ENCODE assay signal across 26 cellular contexts in the genomic region with DNA sequence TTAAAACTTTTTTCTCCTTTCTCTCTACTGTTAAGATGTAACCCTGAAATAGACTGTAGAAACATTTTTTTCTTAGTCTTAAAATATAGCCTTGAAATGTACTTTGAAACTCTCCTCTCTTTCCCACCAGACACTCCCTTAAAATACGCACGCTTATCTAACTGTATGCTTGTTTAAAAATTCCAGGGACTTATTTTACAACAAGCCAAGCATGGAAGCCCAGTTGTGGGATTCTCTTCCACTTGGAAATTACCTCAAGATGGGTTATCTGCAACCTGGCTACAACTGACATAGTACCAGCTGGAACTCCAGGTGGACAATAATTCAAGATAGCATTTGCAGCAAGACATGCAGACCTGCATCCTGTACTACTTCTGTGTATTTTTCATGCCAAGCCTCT.
"Had no signal": no experiment of that assay in that cellular context is flagged by ENCODE, and none has a peak within 500 bp of the region (broad histone marks: within the 10 kb centered on the region; RNA-seq: fewer than 3 reads in every experiment).

No MANE protein-coding gene starts in this region.

- H3K9me3 ChIP-seq: gastroesophageal sphincter, prostate gland, right atrium auricular region, sigmoid colon, suprapubic skin, thyroid gland had no signal

- H3K4me3 ChIP-seq: gastroesophageal sphincter, heart left ventricle, lung, prostate gland, right atrium auricular region, sigmoid colon, suprapubic skin, thyroid gland had no signal

- H3K27ac ChIP-seq: epithelial cell of prostate, foreskin keratinocyte, gastroesophageal sphincter, heart left ventricle, prostate gland, right atrium auricular region, sigmoid colon, suprapubic skin, thyroid gland had no signal

- H3K27me3 ChIP-seq: foreskin keratinocyte, gastroesophageal sphincter, heart left ventricle, right atrium auricular region, sigmoid colon, suprapubic skin, thyroid gland had no signal

- DNase-seq: caudate nucleus; cerebellar nuclear complex; effector CD8-positive, alpha-beta T cell; endodermal cell; foreskin keratinocyte; heart left ventricle; hippocampal formation; midbrain; naive thymus-derived CD8-positive, alpha-beta T cell; nephron progenitor cell; nucleus accumbens; sigmoid colon; stimulated activated CD4-positive, alpha-beta T cell treated with anti-CD3 and anti-CD28 coated beads, Interleukin-1b, Interleukin-23, amount 100 ng/mL, for 48 hours; stimulated activated CD4-positive, alpha-beta T cell treated with anti-CD3 and anti-CD28 coated beads, Interleukin-4, amount 100 ng/mL, for 1 hour; stimulated activated CD8-positive, alpha-beta memory T cell treated with anti-CD3 and anti-CD28 coated beads, Interleukin-4, amount 100 ng/mL, for 48 hours; stimulated activated naive CD4-positive, alpha-beta T cell; stimulated activated naive CD8-positive, alpha-beta T cell treated with anti-CD3 and anti-CD28 coated beads, Interleukin-15, amount 100 ng/mL, for 72 hours; thyroid gland; trophoblast cell had no signal

- ATAC-seq: esophagus mucosa; foreskin keratinocyte; gastroesophageal sphincter; heart left ventricle; naive thymus-derived CD8-positive, alpha-beta T cell; stimulated activated naive CD8-positive, alpha-beta T cell treated with anti-CD3 and anti-CD28 coated beads, Interleukin-15, amount 100 ng/mL, for 72 hours had no signal

- H3K4me1 ChIP-seq: foreskin keratinocyte, gastroesophageal sphincter, heart left ventricle, prostate gland, right atrium auricular region, sigmoid colon, suprapubic skin, thyroid gland had no signal

- H3K36me3 ChIP-seq: gastroesophageal sphincter, heart left ventricle, prostate gland, right atrium auricular region, sigmoid colon, suprapubic skin, thyroid gland had no signal
